18 cellular contexts compared by ENCODE assay signal in the genomic region with DNA sequence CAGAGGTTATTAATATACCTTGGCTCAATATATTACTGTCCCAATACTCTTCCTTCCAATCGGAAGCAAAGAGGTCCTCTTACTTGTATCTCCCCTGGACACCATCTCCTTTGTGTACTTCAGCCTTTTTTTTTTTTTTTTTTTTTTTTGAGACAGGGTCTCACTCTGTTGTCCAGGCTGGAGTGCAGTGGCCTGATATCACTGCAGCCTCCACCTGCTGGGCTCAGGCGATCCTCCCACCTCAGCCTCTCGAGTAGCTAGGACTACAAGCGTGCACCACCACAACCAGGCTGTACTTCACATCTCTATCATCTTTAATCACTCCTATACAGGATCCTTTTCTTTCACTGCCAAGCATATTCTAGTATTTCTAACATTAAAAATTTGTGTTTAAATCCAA. TPM values are rescaled to one million over a fixed set of nuclear protein-coding genes. Genes with fewer than 3 reads are reported as not detected.
A peak's percentile ranks its signal among the peaks of the same experiment; 100 is the strongest.
DNase-seq lines count a peak whose midpoint lies in the region; ATAC-seq, FAIRE-seq and TF ChIP-seq lines count a peak whose summit lies in the region.
"Had no signal": no experiment of that assay in that cellular context is flagged by ENCODE, and none has a peak within 500 bp of the region (broad histone marks: within the 10 kb centered on the region; RNA-seq: fewer than 3 reads in every experiment).

No MANE protein-coding gene starts in this region.

- intact Hi-C loops in OCI-LY7 (cut with micrococcal nuclease; ENCODE audit: unreplicated experiment) (loop anchor here (10.0 kb wide), 2 partner anchors 343 to 1077 kb away; no protein-coding TSS in a partner anchor), K562 (cut with micrococcal nuclease) (loop anchor here (5.0 to 10.0 kb wide), 3 partner anchors 109 to 344 kb away; a partner anchor contains a TSS), kidney (cut with DNase I) (no loop called here)

- H3K4me2 ChIP-seq in OCI-LY7 (ENCODE audit: low read length) (peak overlapping the region; percentile 87), K562 (ENCODE audit: insufficient read depth, low read length) (0 out of 2 replicates have a peak overlapping the region, but pooled peaks have one; percentile 23)

- TF ChIP-seq EP300 in K562 (IDR thresholded peaks at IDR 0.05; ENCODE audit: low read length): no peak

- no peak for ATAC-seq in CD4-positive, CD25-positive, alpha-beta regulatory T cell (ENCODE audit: low read depth in 2 of 2)
- ATAC-seq in K562: no peak
- ATAC-seq: CD8-positive, alpha-beta T cell; lower lobe of right lung; psoas muscle; Right ventricle myocardium inferior had no signal

- TF ChIP-seq RAD21 in K562 (CRISPR knock-in tag; conservative IDR thresholded peaks at IDR 0.05 in 1 of 2, IDR thresholded peaks at IDR 0.05 in 1 of 2): no peak

- peaks cover 12% of the 10 kb centered on the region for H3K36me3 Mint-ChIP-seq in CD4-positive, CD25-positive, alpha-beta regulatory T cell
- H3K36me3 Mint-ChIP-seq: IgD-negative memory B cell had no signal

- no peak for DNase-seq in CD4-positive, CD25-positive, alpha-beta regulatory T cell
- DNase-seq in OCI-LY7 (ENCODE audit: low spot score): no peak
- DNase-seq in K562 (ENCODE audit: extremely low read depth in 1 of 4, low spot score in 3 of 4): no peak
- DNase-seq in kidney: no peak
- no peak for DNase-seq in MV-4-11 (lab: John Stamatoyannopoulos, UW)
- no peak for DNase-seq in HK-2 (ENCODE audit: unreplicated experiment)
- DNase-seq: activated CD4-positive, alpha-beta T cell treated with anti-CD3 and anti-CD28 coated beads for 4 hours; activated gamma-delta T cell; CD8-positive, alpha-beta T cell; cortex of kidney; lower lobe of right lung; NCI-H187; NCI-H69; psoas muscle; uterus had no signal

- no peak for FAIRE-seq in K562 (lab: Jason Lieb, UNC)
- FAIRE-seq in kidney (lab: Jason Lieb, UNC): no peak

- H3K27ac ChIP-seq in ACC112 (ENCODE audit: low read depth, low read length) (no peak overlapping the region), OCI-LY7 (ENCODE audit: low read depth, low read length, poor library complexity, severe bottlenecking) (no peak overlapping the region), K562 (ENCODE audit: extremely low read depth, low read depth, low read length) (no peak overlapping the region), kidney (ENCODE audit: low read depth in 2 of 2, low read length in 2 of 2) (no peak overlapping the region)
- no peak overlapping the region for H3K27ac ChIP-seq in CD4-positive, CD25-positive, alpha-beta regulatory T cell (ENCODE audit: insufficient read depth, low read length, poor library complexity, severe bottlenecking)
- H3K27ac ChIP-seq: lower lobe of right lung, psoas muscle, uterus had no signal

- no peak overlapping the region for H2AFZ ChIP-seq in ACC112 (ENCODE audit: low read length, unreplicated experiment)
- no peak overlapping the region for H2AFZ ChIP-seq in OCI-LY7 (ENCODE audit: low read length)
- no peak overlapping the region for H2AFZ ChIP-seq in K562 (ENCODE audit: low read depth, low read length)

- in situ Hi-C loops in K562 (cut with MboI): loop anchor here (10.0 to 25.0 kb wide), 2 partner anchors 387 to 916 kb away; no protein-coding TSS in a partner anchor

- no peaks in the 10 kb centered on the region for H3K9me1 ChIP-seq in K562 (ENCODE audit: control insufficient read depth, insufficient read depth, low read length)

- H3K4me3 Mint-ChIP-seq in CD4-positive, CD25-positive, alpha-beta regulatory T cell: peak overlapping the region in 3 of 4 donors; percentile 5 to 56 (median 39)
- H3K4me3 Mint-ChIP-seq: CD8-positive, alpha-beta T cell had no signal

- H3K9me3 ChIP-seq in CD4-positive, CD25-positive, alpha-beta regulatory T cell (ENCODE audit: control insufficient read depth in 2 of 2, low read length in 2 of 2): no peaks in the 10 kb centered on the region
- H3K9me3 ChIP-seq in OCI-LY7 (ENCODE audit: low read length) (no peaks in the 10 kb centered on the region), K562 (replicated peaks; ENCODE audit: control insufficient read depth, insufficient read depth, low read depth, low read length) (no peaks in the 10 kb centered on the region), kidney (ENCODE audit: control insufficient read depth in 1 of 2, low read length in 2 of 2) (no peaks in the 10 kb centered on the region)
- H3K9me3 ChIP-seq: lower lobe of right lung, psoas muscle, uterus had no signal

- no peaks in the 10 kb centered on the region for H3K27me3 Mint-ChIP-seq in CD4-positive, CD25-positive, alpha-beta regulatory T cell
- H3K27me3 Mint-ChIP-seq: IgD-negative memory B cell had no signal

- H3K4me1 ChIP-seq in ACC112 (ENCODE audit: control insufficient read depth, insufficient read depth, low read length, unreplicated experiment) (peaks cover 21% of the 10 kb centered on the region), OCI-LY7 (ENCODE audit: insufficient read depth, low read length, poor library complexity, severe bottlenecking) (peaks cover 36% of the 10 kb centered on the region), K562 (replicated peaks in 1 of 2; ENCODE audit: control insufficient read depth in 2 of 2, insufficient read depth in 2 of 2, low read length in 2 of 2) (peaks cover 17 to 18% of the 10 kb centered on the region in 2 experiments; a peak in 4 of 5 replicates), kidney (ENCODE audit: control insufficient read depth in 1 of 2, insufficient read depth in 1 of 2, low read depth in 1 of 2, low read length in 2 of 2) (peaks cover 6 to 7% of the 10 kb centered on the region in 2 donors)
- H3K4me1 ChIP-seq in CD4-positive, CD25-positive, alpha-beta regulatory T cell (ENCODE audit: control insufficient read depth, insufficient read depth, low read length, poor library complexity, severe bottlenecking): peaks cover 22% of the 10 kb centered on the region
- H3K4me1 ChIP-seq: uterus had no signal

- TF ChIP-seq CTCF in OCI-LY7 (conservative IDR thresholded peaks at IDR 0.05; ENCODE audit: low read length) (no peak), K562 (IDR thresholded peaks at IDR 0.05 in 2 of 3, conservative IDR thresholded peaks at IDR 0.05 in 1 of 3; ENCODE audit: insufficient read depth in 2 of 3, low read depth in 1 of 3, low read length in 3 of 3) (no peak), kidney (IDR thresholded peaks at IDR 0.05; ENCODE audit: borderline replicate concordance, extremely low read depth, insufficient read depth) (no peak)

- H3K4me1 Mint-ChIP-seq in CD4-positive, CD25-positive, alpha-beta regulatory T cell: peaks cover 30 to 62% (median 39%) of the 10 kb centered on the region in 4 donors

- CTCF ChIA-PET in OCI-LY7 (lab: Charles Lee; ENCODE audit: unreplicated experiment): no interaction called here
- CTCF ChIA-PET in K562 (lab: Yijun Ruan, JAX; ENCODE audit: low intra/inter-chr PET ratio): no interaction called here

- POLR2A ChIA-PET in OCI-LY7 (lab: Charles Lee) (interaction anchor here (1.0 kb wide), 1 partner anchor 47 kb away, joined by 5 read pairs; a partner anchor contains a TSS), K562 (lab: Yijun Ruan, JAX) (interaction anchor here (0.6 to 3.7 kb wide), 2 partner anchors 9 to 412 kb away, joined by 3 to 21 read pairs; no protein-coding TSS in a partner anchor)

- no TSS peak for BruUV-seq in OCI-LY7 (replicated peaks; lab: Mats Ljungman, UMichigan)
- no TSS peak for BruUV-seq in K562 (replicated peaks; lab: Mats Ljungman, UMichigan)

- WGBS in K562 (ENCODE audit: insufficient coverage, low coverage, missing lambda C conversion rate): 88% methylated on average over 4 of the region's 4 CpGs

- H4K20me1 ChIP-seq in OCI-LY7 (ENCODE audit: insufficient read depth, low read length): peaks cover 8% of the 10 kb centered on the region; the same call in 1 of the 2 replicates
- no peaks in the 10 kb centered on the region for H4K20me1 ChIP-seq in K562 (replicated peaks; ENCODE audit: control insufficient read depth, insufficient read depth, low read length)

- peak overlapping the region in 2 of 3 donors; percentile 1 to 4 for H3K27ac Mint-ChIP-seq in CD4-positive, CD25-positive, alpha-beta regulatory T cell
- H3K27ac Mint-ChIP-seq: CD8-positive, alpha-beta T cell; IgD-negative memory B cell had no signal

- peaks cover 0 to 2% (median 0%) of the 10 kb centered on the region in 7 donors for H3K9me3 Mint-ChIP-seq in CD4-positive, CD25-positive, alpha-beta regulatory T cell
- H3K9me3 Mint-ChIP-seq: CD8-positive, alpha-beta T cell; IgD-negative memory B cell had no signal

- no peaks in the 10 kb centered on the region for H3K27me3 ChIP-seq in ACC112 (ENCODE audit: insufficient read depth, low read length)
- no peaks in the 10 kb centered on the region for H3K27me3 ChIP-seq in CD4-positive, CD25-positive, alpha-beta regulatory T cell (ENCODE audit: control insufficient read depth, insufficient read depth, low read length)
- H3K27me3 ChIP-seq in K562 (ENCODE audit: control insufficient read depth in 2 of 2, insufficient read depth in 2 of 2, low read length in 2 of 2): no peaks in the 10 kb centered on the region
- H3K27me3 ChIP-seq: uterus had no signal

- peaks cover 10% of the 10 kb centered on the region for H3K36me3 ChIP-seq in ACC112 (ENCODE audit: insufficient read depth, low read length)
- no peaks in the 10 kb centered on the region for H3K36me3 ChIP-seq in CD4-positive, CD25-positive, alpha-beta regulatory T cell (ENCODE audit: control insufficient read depth, insufficient read depth, low read length)
- peaks cover 54% of the 10 kb centered on the region for H3K36me3 ChIP-seq in OCI-LY7 (ENCODE audit: insufficient read depth, low read length)
- H3K36me3 ChIP-seq in K562 (ENCODE audit: control insufficient read depth, insufficient read depth, low read length): peaks cover 46% of the 10 kb centered on the region
- no peaks in the 10 kb centered on the region for H3K36me3 ChIP-seq in kidney (ENCODE audit: control insufficient read depth in 1 of 2, insufficient read depth in 2 of 2, low read length in 2 of 2)
- H3K36me3 ChIP-seq: lower lobe of right lung, uterus had no signal

- H3K79me2 ChIP-seq in ACC112 (ENCODE audit: control insufficient read depth, insufficient read depth, low read length, unreplicated experiment): peaks cover 66% of the 10 kb centered on the region
- peaks cover 86% of the 10 kb centered on the region for H3K79me2 ChIP-seq in OCI-LY7 (ENCODE audit: insufficient read depth, low read depth, low read length)
- peaks cover 84% of the 10 kb centered on the region for H3K79me2 ChIP-seq in K562 (ENCODE audit: control insufficient read depth, insufficient read depth, low read length)

- 0 out of 4 replicates have a peak overlapping the region, but pooled peaks of 1 of the 2 experiments have one; percentile 11 for H3K9ac ChIP-seq in K562 (ENCODE audit: insufficient read depth in 1 of 2, low read depth in 2 of 2, low read length in 2 of 2)
- H3K9ac ChIP-seq in kidney (ENCODE audit: low read length in 2 of 2): no peak overlapping the region

- H3K9me2 ChIP-seq in OCI-LY7 (ENCODE audit: insufficient read depth, low read length): no peaks in the 10 kb centered on the region

- H3K4me3 ChIP-seq in ACC112 (ENCODE audit: low read depth, low read length) (peak overlapping the region; percentile 92), OCI-LY7 (ENCODE audit: low read depth, low read length, poor library complexity, severe bottlenecking) (peak overlapping the region; percentile 97), K562 (no peak overlapping the region), kidney (ENCODE audit: low read length in 2 of 2) (no peak overlapping the region)
- no peak overlapping the region for H3K4me3 ChIP-seq in CD4-positive, CD25-positive, alpha-beta regulatory T cell (ENCODE audit: low read depth, low read length)
- H3K4me3 ChIP-seq: lower lobe of right lung, psoas muscle, uterus had no signal

- TF ChIP-seq POLR2A in K562 (conservative IDR thresholded peaks at IDR 0.05): no peak

RNA-seq across cellular contexts. Expression of a gene that starts 2.8 kb away (rescaled TPM):
- total RNA-seq in CD4-positive, CD25-positive, alpha-beta regulatory T cell: 4.8 TPM
- 10 to 100 TPM in 1 of 4 donors, 1 to 10 TPM in 3; 8.9 to 12.5 (median 9.3) TPM for polyA plus RNA-seq in CD4-positive, CD25-positive, alpha-beta regulatory T cell
- 42.4 and 45.6 TPM in 2 replicates for total RNA-seq in OCI-LY7 (2014; rRNA removed; shearing (Covaris generic))
- total RNA-seq in OCI-LY7 (2022) (70.8 and 74.8 TPM in 2 replicates), K562 (2014; rRNA removed) (36.4 and 45.0 TPM in 2 replicates), K562 (2014; rRNA removed; fragmentation: Illumina TruSeq; extraction: Trizol) (78.6 and 86.3 TPM in 2 replicates), K562 (2015; rRNA removed; fragmentation: Illumina TruSeq; extraction: Trizol) (64.6 and 68.6 TPM in 2 replicates), K562 (2021) (59.0 and 62.3 TPM in 2 replicates), kidney (19.6 TPM)
- total RNA-seq in K562 (2011; cell fraction: chromatin; rRNA removed; ENCODE audit: low replicate concordance): 46.6 and 61.0 TPM in 2 replicates
- total RNA-seq in K562 (2011; cell fraction: nucleolus; rRNA removed): 32.0 and 32.5 TPM in 2 replicates
- 41.5 and 49.3 TPM in 2 replicates for total RNA-seq in K562 (2011; cell fraction: nucleoplasm; rRNA removed)
- polyA plus RNA-seq in K562 (2011; rRNA removed) (47.7 and 94.4 TPM in 2 replicates), K562 (2014; fragmentation: Illumina TruSeq; extraction: Trizol) (77.7 and 96.7 TPM in 2 replicates), K562 (2014; fragmentation: Nextera tagmentation; extraction: Ambion mirVana) (10 to 100 TPM; 55.4 to 74.8 TPM), K562 (2014; rRNA removed) (50.5 and 53.0 TPM in 2 replicates), kidney (ENCODE audit: insufficient read depth, low read depth, low replicate concordance) (14.2 TPM)
- 34.3 and 34.7 TPM in 2 replicates for polyA plus RNA-seq in K562 (2011; cell fraction: cytosol; rRNA removed)
- 26.0 and 33.0 TPM in 2 replicates for polyA plus RNA-seq in K562 (2011; cell fraction: nucleus; rRNA removed)
- 43.5 and 51.0 TPM in 2 replicates for polyA plus RNA-seq in K562 (2012)
- polyA minus RNA-seq in K562 (2011; rRNA and poly(A)+ RNA removed): 68.5 and 99.9 TPM in 2 replicates
- polyA minus RNA-seq in K562 (2011; cell fraction: cytosol; rRNA and poly(A)+ RNA removed): 27.6 and 48.7 TPM in 2 replicates
- polyA minus RNA-seq in K562 (2011; cell fraction: nucleus; rRNA and poly(A)+ RNA removed): 27.9 and 34.5 TPM in 2 replicates

RNA-seq across cellular contexts. Expression of a gene that starts 3.0 kb away (rescaled TPM):
- total RNA-seq in CD4-positive, CD25-positive, alpha-beta regulatory T cell: 10.2 TPM
- polyA plus RNA-seq in CD4-positive, CD25-positive, alpha-beta regulatory T cell: 10 to 100 TPM in 1 of 4 donors, 1 to 10 TPM in 3; 6.7 to 10.0 (median 8.0) TPM
- total RNA-seq in OCI-LY7 (2014; rRNA removed; shearing (Covaris generic)): 25.4 and 47.0 TPM in 2 replicates
- 36.1 and 39.3 TPM in 2 replicates for total RNA-seq in OCI-LY7 (2022)
- total RNA-seq in K562 (2011; cell fraction: chromatin; rRNA removed; ENCODE audit: low replicate concordance): 55.6 and 91.7 TPM in 2 replicates
- 26.7 and 33.0 TPM in 2 replicates for total RNA-seq in K562 (2011; cell fraction: nucleolus; rRNA removed)
- total RNA-seq in K562 (2011; cell fraction: nucleoplasm; rRNA removed): 48.5 and 58.8 TPM in 2 replicates
- total RNA-seq in K562 (2014; rRNA removed): 30.7 and 38.6 TPM in 2 replicates
- 50.4 and 56.9 TPM in 2 replicates for total RNA-seq in K562 (2014; rRNA removed; fragmentation: Illumina TruSeq; extraction: Trizol)
- 48.8 and 52.7 TPM in 2 replicates for total RNA-seq in K562 (2015; rRNA removed; fragmentation: Illumina TruSeq; extraction: Trizol)
- 33.6 and 34.9 TPM in 2 replicates for total RNA-seq in K562 (2021)
- polyA plus RNA-seq in K562 (2011; rRNA removed): 34.2 and 46.3 TPM in 2 replicates
- polyA plus RNA-seq in K562 (2011; cell fraction: cytosol; rRNA removed): 13.0 and 22.3 TPM in 2 replicates
- 10.0 and 17.6 TPM in 2 replicates for polyA plus RNA-seq in K562 (2011; cell fraction: nucleus; rRNA removed)
- 22.7 and 25.9 TPM in 2 replicates for polyA plus RNA-seq in K562 (2012)
- polyA plus RNA-seq in K562 (2014; fragmentation: Illumina TruSeq; extraction: Trizol): 40.5 and 40.9 TPM in 2 replicates
- polyA plus RNA-seq in K562 (2014; fragmentation: Nextera tagmentation; extraction: Ambion mirVana): 10 to 100 TPM; 37.0 to 39.7 TPM
- polyA plus RNA-seq in K562 (2014; rRNA removed): 33.0 and 33.3 TPM in 2 replicates
- 54.0 and 57.9 TPM in 2 replicates for polyA minus RNA-seq in K562 (2011; rRNA and poly(A)+ RNA removed)
- 18.7 and 28.5 TPM in 2 replicates for polyA minus RNA-seq in K562 (2011; cell fraction: cytosol; rRNA and poly(A)+ RNA removed)
- 21.8 and 34.4 TPM in 2 replicates for polyA minus RNA-seq in K562 (2011; cell fraction: nucleus; rRNA and poly(A)+ RNA removed)
- total RNA-seq in kidney: 3.7 TPM
- polyA plus RNA-seq in kidney (ENCODE audit: insufficient read depth, low read depth, low replicate concordance): 0.71 TPM

RNA-seq across cellular contexts. Expression of a gene that starts 46.1 kb away (rescaled TPM):
- 511 TPM for total RNA-seq in CD4-positive, CD25-positive, alpha-beta regulatory T cell
- 100 to 1,000 TPM; 279 to 452 (median 362) TPM for polyA plus RNA-seq in CD4-positive, CD25-positive, alpha-beta regulatory T cell
- total RNA-seq in OCI-LY7 (2014; rRNA removed; shearing (Covaris generic)): 899 and 1,026 TPM in 2 replicates
- total RNA-seq in OCI-LY7 (2022) (901 and 987 TPM in 2 replicates), K562 (2014; rRNA removed) (547 and 565 TPM in 2 replicates), K562 (2014; rRNA removed; fragmentation: Illumina TruSeq; extraction: Trizol) (1,258 and 1,263 TPM in 2 replicates), K562 (2015; rRNA removed; fragmentation: Illumina TruSeq; extraction: Trizol) (875 and 924 TPM in 2 replicates), K562 (2021) (775 and 809 TPM in 2 replicates), kidney (275 TPM)
- 3,291 and 4,051 TPM in 2 replicates for total RNA-seq in K562 (2011; cell fraction: chromatin; rRNA removed; ENCODE audit: low replicate concordance)
- total RNA-seq in K562 (2011; cell fraction: nucleolus; rRNA removed): 2,385 and 2,511 TPM in 2 replicates
- total RNA-seq in K562 (2011; cell fraction: nucleoplasm; rRNA removed): 3,147 and 3,351 TPM in 2 replicates
- polyA plus RNA-seq in K562 (2011; rRNA removed) (1,860 and 2,716 TPM in 2 replicates), K562 (2014; fragmentation: Illumina TruSeq; extraction: Trizol) (986 and 1,046 TPM in 2 replicates), K562 (2014; fragmentation: Nextera tagmentation; extraction: Ambion mirVana) (1,000 to 10,000 TPM in 1 of 2 experiments, 100 to 1,000 TPM in 1; 891 to 1,006 TPM), K562 (2014; rRNA removed) (1,150 and 1,154 TPM in 2 replicates), kidney (ENCODE audit: insufficient read depth, low read depth, low replicate concordance) (239 TPM)
- polyA plus RNA-seq in K562 (2011; cell fraction: cytosol; rRNA removed): 538 and 2,020 TPM in 2 replicates
- 1,867 and 3,313 TPM in 2 replicates for polyA plus RNA-seq in K562 (2011; cell fraction: nucleus; rRNA removed)
- polyA plus RNA-seq in K562 (2012): 995 and 1,637 TPM in 2 replicates
- 1,267 and 1,500 TPM in 2 replicates for polyA minus RNA-seq in K562 (2011; rRNA and poly(A)+ RNA removed)
- polyA minus RNA-seq in K562 (2011; cell fraction: cytosol; rRNA and poly(A)+ RNA removed): 631 and 789 TPM in 2 replicates
- polyA minus RNA-seq in K562 (2011; cell fraction: nucleus; rRNA and poly(A)+ RNA removed): 1,499 and 2,416 TPM in 2 replicates

RNA-seq across cellular contexts. Expression of a gene that starts 46.5 kb away (rescaled TPM):
- 20.3 TPM for total RNA-seq in CD4-positive, CD25-positive, alpha-beta regulatory T cell
- polyA plus RNA-seq in CD4-positive, CD25-positive, alpha-beta regulatory T cell: 1 to 10 TPM in 2 of 4 donors, under 1 TPM in 2; 0.78 to 1.8 (median 0.97) TPM
- total RNA-seq in OCI-LY7 (2014; rRNA removed; shearing (Covaris generic)): 10.9 TPM in 2 replicates
- total RNA-seq in OCI-LY7 (2022) (23.7 and 23.9 TPM in 2 replicates), K562 (2014; rRNA removed) (5.3 and 5.4 TPM in 2 replicates), K562 (2014; rRNA removed; fragmentation: Illumina TruSeq; extraction: Trizol) (13.9 and 15.2 TPM in 2 replicates), K562 (2015; rRNA removed; fragmentation: Illumina TruSeq; extraction: Trizol) (10.9 and 11.6 TPM in 2 replicates), K562 (2021) (10.2 and 10.5 TPM in 2 replicates), kidney (19.1 TPM)
- total RNA-seq in K562 (2011; cell fraction: chromatin; rRNA removed; ENCODE audit: low replicate concordance): 16.8 and 28.1 TPM in 2 replicates
- total RNA-seq in K562 (2011; cell fraction: nucleolus; rRNA removed): 4.8 and 7.9 TPM in 2 replicates
- 16.1 and 25.3 TPM in 2 replicates for total RNA-seq in K562 (2011; cell fraction: nucleoplasm; rRNA removed)
- polyA plus RNA-seq in K562 (2011; rRNA removed) (6.7 and 8.2 TPM in 2 replicates), K562 (2014; fragmentation: Illumina TruSeq; extraction: Trizol) (4.3 and 5.1 TPM in 2 replicates), K562 (2014; fragmentation: Nextera tagmentation; extraction: Ambion mirVana) (1 to 10 TPM; 1.3 TPM), K562 (2014; rRNA removed) (3.7 and 3.8 TPM in 2 replicates), kidney (ENCODE audit: insufficient read depth, low read depth, low replicate concordance) (1.0 TPM)
- 2.1 and 4.0 TPM in 2 replicates for polyA plus RNA-seq in K562 (2011; cell fraction: cytosol; rRNA removed)
- polyA plus RNA-seq in K562 (2011; cell fraction: nucleus; rRNA removed): 9.4 and 12.8 TPM in 2 replicates
- polyA plus RNA-seq in K562 (2012): 2.3 and 3.8 TPM in 2 replicates
- polyA minus RNA-seq in K562 (2011; rRNA and poly(A)+ RNA removed): 22.3 and 30.3 TPM in 2 replicates
- polyA minus RNA-seq in K562 (2011; cell fraction: cytosol; rRNA and poly(A)+ RNA removed): 6.2 TPM in 2 replicates
- polyA minus RNA-seq in K562 (2011; cell fraction: nucleus; rRNA and poly(A)+ RNA removed): 9.8 and 22.7 TPM in 2 replicates

Comparison
In these comparisons a context has a peak if more than half of its experiments do, and no peak if none do; other contexts are left out.
1. H3K4me3 ChIP-seq: peak in ACC112 (single experiment) and OCI-LY7 (single experiment); none in CD4-positive, CD25-positive, alpha-beta regulatory T cell (single experiment), K562 (single experiment) and kidney (0 of 2).